ENCODE assay signal across 10 cellular contexts in the genomic region with DNA sequence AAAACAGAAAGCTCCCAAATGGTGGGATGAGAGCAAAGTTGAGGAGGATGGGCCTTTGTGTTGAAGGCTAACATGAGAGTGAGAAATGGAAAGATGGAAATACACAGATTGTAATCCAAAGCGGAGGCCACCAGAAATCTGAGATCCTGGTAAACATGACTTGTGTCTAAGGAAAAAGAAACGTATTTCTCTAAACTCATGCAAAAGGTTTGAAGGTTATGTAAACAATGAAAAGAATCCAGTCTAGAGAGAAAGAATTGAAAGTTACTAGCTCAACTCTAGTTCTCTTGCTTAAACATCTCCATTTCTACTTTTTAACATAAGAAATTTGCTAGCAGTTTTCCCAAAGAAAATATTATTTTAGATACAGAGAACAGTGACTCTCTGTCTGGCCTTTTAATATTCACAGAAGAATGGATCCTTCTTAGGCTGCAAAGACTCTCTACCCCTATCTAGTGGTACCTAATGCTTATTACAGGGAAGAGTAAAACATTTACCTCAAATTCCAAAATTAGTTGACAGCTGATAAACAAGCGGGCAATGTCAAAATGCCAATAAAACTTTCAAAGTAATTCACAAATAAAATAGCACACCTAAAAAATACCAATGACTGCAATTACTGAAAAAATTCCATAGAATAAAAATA.
A peak's percentile ranks its signal among the peaks of the same experiment; 100 is the strongest.
DNase-seq lines count a peak whose midpoint lies in the region; ATAC-seq and TF ChIP-seq lines count a peak whose summit lies in the region.
"Had no signal": no experiment of that assay in that cellular context is flagged by ENCODE, and none has a peak within 500 bp of the region (broad histone marks: within the 10 kb centered on the region; RNA-seq: fewer than 3 reads in every experiment).

No MANE protein-coding gene starts in this region.

- H3K4me1 Mint-ChIP-seq in osteocyte (ENCODE audit: unreplicated experiment): peaks cover 8% of the 10 kb centered on the region
- H3K4me1 Mint-ChIP-seq: immature natural killer cell had no signal

- H2AFZ ChIP-seq in mammary epithelial cell (ENCODE audit: low read depth, low read length): no peak overlapping the region

- no peak overlapping the region for H3K4me2 ChIP-seq in mammary epithelial cell (ENCODE audit: insufficient read depth, low read depth, low read length)

- peaks cover 2% of the 10 kb centered on the region for H3K36me3 Mint-ChIP-seq in osteocyte (ENCODE audit: unreplicated experiment)

- WGBS in mammary epithelial cell (ENCODE audit: low coverage, missing lambda C conversion rate): 64% methylated on average over 3 of the region's 3 CpGs

- in situ Hi-C loops in GM13976 (cut with MboI; ENCODE audit: low sequenced_read_pairs, unreplicated experiment): no loop called here
- in situ Hi-C loops in mammary epithelial cell (cut with MboI; ENCODE audit: low sequenced_read_pairs in 2 of 2): no loop called here

- H3K4me3 Mint-ChIP-seq in osteocyte (ENCODE audit: unreplicated experiment): no peak overlapping the region
- H3K4me3 Mint-ChIP-seq: immature natural killer cell had no signal

- H3K9ac ChIP-seq in mammary epithelial cell (ENCODE audit: insufficient read depth, low read length): no peak overlapping the region

- no peaks in the 10 kb centered on the region for H3K4me1 ChIP-seq in mammary epithelial cell (ENCODE audit: insufficient read depth, low read length)

- H3K4me3 ChIP-seq in mammary epithelial cell (replicated peaks in 1 of 3; ENCODE audit: insufficient read depth in 1 of 3, low read depth in 2 of 3, low read length in 3 of 3): no peak overlapping the region

- no peaks in the 10 kb centered on the region for H3K36me3 ChIP-seq in mammary epithelial cell (ENCODE audit: insufficient read depth, low read length)

- H3K27ac Mint-ChIP-seq in osteocyte (ENCODE audit: unreplicated experiment): peak overlapping the region; percentile 69
- H3K27ac Mint-ChIP-seq: immature natural killer cell had no signal

- H3K27me3 ChIP-seq in mammary epithelial cell (ENCODE audit: insufficient read depth, low read length): no peaks in the 10 kb centered on the region

- DNase-seq in GM13976 (ENCODE audit: low spot score) (no peak), NCI-H146 (lab: John Stamatoyannopoulos, UW) (peak; percentile 33), mammary epithelial cell (no peak), osteocyte (ENCODE audit: extremely low spot score, unreplicated experiment) (no peak), GDM1 (lab: John Stamatoyannopoulos, UW) (no peak), SKM-1 (lab: John Stamatoyannopoulos, UW; ENCODE audit: unreplicated experiment) (no peak), Right ventricle myocardium superior (no peak)
- DNase-seq: immature natural killer cell, NCI-H2029 treated with DMSO at 0.1 percent for 48 hours, T-helper 1 cell had no signal

- no peak for ATAC-seq in Right ventricle myocardium superior (ENCODE audit: poor library complexity)

- no peaks in the 10 kb centered on the region for H3K9me3 ChIP-seq in mammary epithelial cell (replicated peaks; ENCODE audit: insufficient read depth, low read length)

- H3K27me3 Mint-ChIP-seq in osteocyte (ENCODE audit: unreplicated experiment): no peaks in the 10 kb centered on the region

- H3K27ac ChIP-seq in mammary epithelial cell (ENCODE audit: insufficient read depth, low read depth, low read length): no peak overlapping the region

- intact Hi-C loops in mammary epithelial cell (cut with micrococcal nuclease) (no loop called here), Right ventricle myocardium superior (cut with DNase I) (no loop called here)

- no peaks in the 10 kb centered on the region for H4K20me1 ChIP-seq in mammary epithelial cell (ENCODE audit: insufficient read depth, low read length)

- CTCF ChIA-PET in mammary epithelial cell (lab: Charles Lee; ENCODE audit: low non-redundant PET): interaction anchor here (0.6 kb wide), 1 partner anchor 207 kb away, joined by 3 read pairs; no protein-coding TSS in a partner anchor

- H3K9me3 Mint-ChIP-seq in osteocyte (ENCODE audit: unreplicated experiment): peaks cover 10% of the 10 kb centered on the region

- no peaks in the 10 kb centered on the region for H3K79me2 ChIP-seq in mammary epithelial cell (ENCODE audit: insufficient read depth, low read length)

- TF ChIP-seq CTCF in GM13976 (IDR thresholded peaks at IDR 0.05; ENCODE audit: borderline replicate concordance, control extremely low read depth, extremely low read depth, insufficient read depth, missing control alignments) (peak; percentile 26), mammary epithelial cell (conservative IDR thresholded peaks at IDR 0.05 in 1 of 2, IDR thresholded peaks at IDR 0.05 in 1 of 2; ENCODE audit: extremely low read depth in 1 of 2, insufficient read depth in 1 of 2, low read depth in 1 of 2, low read length in 2 of 2) (peak; percentile 50 to 54), osteocyte (IDR thresholded peaks at IDR 0.05) (peak; percentile 60)

- dilution Hi-C loops in mammary epithelial cell (cut with HindIII; ENCODE audit: low sequenced_read_pairs): no loop called here

- BruUV-seq in mammary epithelial cell (replicated peaks; lab: Mats Ljungman, UMichigan): no TSS peak
